16 cellular contexts compared by ENCODE assay signal in genomic region chr2:66446924-66447323, GRCh38. TPM values are rescaled to one million over a fixed set of nuclear protein-coding genes. Genes with fewer than 3 reads are reported as not detected.
DNase-seq lines count a peak whose midpoint lies in the region; ATAC-seq and TF ChIP-seq lines count a peak whose summit lies in the region.
"Had no signal": no experiment of that assay in that cellular context is flagged by ENCODE, and none has a peak within 500 bp of the region (broad histone marks: within the 10 kb centered on the region; RNA-seq: fewer than 3 reads in every experiment).

No MANE protein-coding gene starts in this region.

- no peaks in the 10 kb centered on the region for H3K27me3 ChIP-seq in right atrium auricular region
- H3K27me3 ChIP-seq in right cardiac atrium (ENCODE audit: control insufficient read depth, insufficient read depth), result no peaks in the 10 kb centered on the region
- peaks cover 0 to 12% (median 0%) of the 10 kb centered on the region in 4 donors for H3K27me3 ChIP-seq in esophagus squamous epithelium
- H3K27me3 ChIP-seq in neuronal stem cell (ENCODE audit: control insufficient read depth in 3 of 3, insufficient read depth in 3 of 3, low read depth in 1 of 3, low read length in 3 of 3), result peaks cover 0 to 37% (median 3%) of the 10 kb centered on the region in 3 experiments
- H3K27me3 ChIP-seq: SJSA1 had no signal

- H2AK5ac ChIP-seq in neuronal stem cell (ENCODE audit: low read depth, low read length), result no peak overlapping the region

- H3K27ac ChIP-seq in right atrium auricular region (peak overlapping the region; percentile 76 to 87), right cardiac atrium (ENCODE audit: low read length) (no peak overlapping the region), esophagus squamous epithelium (peak overlapping the region; percentile 91 to 96 (median 94)), neuronal stem cell (replicated peaks; ENCODE audit: low read length) (no peak overlapping the region)
- H3K27ac ChIP-seq: HL-60, SJSA1 had no signal

- in situ Hi-C loops in GM13976 (cut with MboI; ENCODE audit: low sequenced_read_pairs, unreplicated experiment), result loop anchor here (10.0 to 25.0 kb wide), 2 partner anchors 138 to 810 kb away; no protein-coding TSS in a partner anchor

- H2BK5ac ChIP-seq in neuronal stem cell (ENCODE audit: low read length), result no peak overlapping the region

- H3K79me1 ChIP-seq in neuronal stem cell (ENCODE audit: low read depth, low read length), result peaks cover 2% of the 10 kb centered on the region

- TF ChIP-seq CTCF in right atrium auricular region (IDR thresholded peaks at IDR 0.05) (no peak), esophagus squamous epithelium (IDR thresholded peaks at IDR 0.05) (no peak), GM13976 (IDR thresholded peaks at IDR 0.05; ENCODE audit: borderline replicate concordance, control extremely low read depth, extremely low read depth, insufficient read depth, missing control alignments) (no peak)

- H3K14ac ChIP-seq in neuronal stem cell (ENCODE audit: low read length), result no peak overlapping the region

- peak overlapping the region; percentile 73 for H3K4me2 ChIP-seq in neuronal stem cell (ENCODE audit: insufficient read depth, low read length, poor library complexity, severe bottlenecking)

- no peak overlapping the region for H3K23ac ChIP-seq in neuronal stem cell (ENCODE audit: low read depth, low read length, poor library complexity)

- H3K9ac ChIP-seq in neuronal stem cell (ENCODE audit: low read depth, low read length, poor library complexity), result no peak overlapping the region

- ATAC-seq in right cardiac atrium (no peak), HG03196 (IDR thresholded peaks at IDR 0.05; ENCODE audit: unreplicated experiment) (no peak)

- peaks cover 0 to 15% of the 10 kb centered on the region in 2 donors for H3K4me1 ChIP-seq in right atrium auricular region
- H3K4me1 ChIP-seq in right cardiac atrium (ENCODE audit: control insufficient read depth, insufficient read depth, low read length), result no peaks in the 10 kb centered on the region
- peaks cover 0 to 93% (median 29%) of the 10 kb centered on the region in 3 donors for H3K4me1 ChIP-seq in esophagus squamous epithelium
- peaks cover 1 to 26% of the 10 kb centered on the region in 2 donors for H3K4me1 ChIP-seq in neuronal stem cell (ENCODE audit: control insufficient read depth in 2 of 2, insufficient read depth in 1 of 2, low read depth in 1 of 2, low read length in 2 of 2)
- H3K4me1 ChIP-seq: SJSA1 had no signal

- H2BK120ac ChIP-seq in neuronal stem cell (ENCODE audit: low read depth, low read length), result no peak overlapping the region

- H3K4ac ChIP-seq in neuronal stem cell (ENCODE audit: low read length), result no peak overlapping the region

- no peaks in the 10 kb centered on the region for H3K36me3 ChIP-seq in right atrium auricular region
- H3K36me3 ChIP-seq in esophagus squamous epithelium, result peaks cover 0 to 5% (median 0%) of the 10 kb centered on the region in 3 donors
- H3K36me3 ChIP-seq in neuronal stem cell (replicated peaks in 1 of 2; ENCODE audit: control insufficient read depth in 2 of 2, insufficient read depth in 2 of 2, low read length in 2 of 2), result peaks cover 0 to 89% of the 10 kb centered on the region in 2 donors
- H3K36me3 ChIP-seq: SJSA1 had no signal

- no peak overlapping the region for H2AFZ ChIP-seq in neuronal stem cell (ENCODE audit: low read length)

- WGBS in right cardiac atrium, result 84% methylated on average over 8 of the region's 8 CpGs
- WGBS in esophagus squamous epithelium, 2 donors, result 43 to 58% methylated on average over 8 of the region's 8 CpGs
- WGBS in neuronal stem cell (ENCODE audit: extremely low coverage in 2 of 2, insufficient read length in 2 of 2, insufficient replicate concordance in 1 of 2), 2 donors, result no CpG with 5 or more reads among the region's 8 CpGs

- peak overlapping the region; percentile 35 to 44 for H3K4me3 ChIP-seq in right atrium auricular region
- no peak overlapping the region for H3K4me3 ChIP-seq in right cardiac atrium (ENCODE audit: low read length)
- peak overlapping the region; percentile 30 to 78 (median 72) for H3K4me3 ChIP-seq in esophagus squamous epithelium
- H3K4me3 ChIP-seq in neuronal stem cell (ENCODE audit: low read length in 2 of 2), result no peak overlapping the region
- H3K4me3 ChIP-seq: mucosa of descending colon, SJSA1 had no signal

- no peak overlapping the region for H2BK15ac ChIP-seq in neuronal stem cell (ENCODE audit: low read length)

- intact Hi-C loops in right cardiac atrium (cut with DNase I), result no loop called here
- intact Hi-C loops in esophagus squamous epithelium (cut with DNase I), result no loop called here
- intact Hi-C loops in posterior vena cava (cut with DNase I), result loop anchor here (2.0 to 5.0 kb wide), 2 partner anchors 245 to 246 kb away; no protein-coding TSS in a partner anchor

- H4K91ac ChIP-seq in neuronal stem cell (ENCODE audit: low read depth, low read length, poor library complexity), result no peak overlapping the region

- H4K8ac ChIP-seq in neuronal stem cell (ENCODE audit: low read depth, low read length), result no peak overlapping the region

- DNase-seq in right atrium auricular region (ENCODE audit: low spot score) (no peak), right cardiac atrium (no peak), esophagus squamous epithelium (lab: John Stamatoyannopoulos, UW) (no peak), neuronal stem cell (ENCODE audit: low spot score) (no peak), NCI-H146 (lab: John Stamatoyannopoulos, UW) (no peak), posterior vena cava (ENCODE audit: low spot score) (no peak), GM13976 (ENCODE audit: low spot score) (no peak)
- DNase-seq: activated CD4-positive, CD25-positive, alpha-beta regulatory T cell; cortex of kidney; NCI-H510A treated with DMSO at 0.1 percent for 48 hours; stimulated activated CD4-positive, alpha-beta T cell treated with anti-CD3 and anti-CD28 coated beads, Interleukin-12 subunit alpha, Interleukin-12 subunit beta, amount 100 ng/mL, for 4 hours had no signal

- H3K9me3 ChIP-seq in right atrium auricular region (no peaks in the 10 kb centered on the region), right cardiac atrium (ENCODE audit: control insufficient read depth, low read length) (no peaks in the 10 kb centered on the region), esophagus squamous epithelium (no peaks in the 10 kb centered on the region), neuronal stem cell (replicated peaks in 1 of 2; ENCODE audit: control insufficient read depth in 2 of 2, insufficient read depth in 1 of 2, low read depth in 1 of 2, low read length in 2 of 2) (no peaks in the 10 kb centered on the region)
- H3K9me3 ChIP-seq: mucosa of descending colon, SJSA1 had no signal

- no peak overlapping the region for H2BK12ac ChIP-seq in neuronal stem cell (ENCODE audit: low read length)

- no peak overlapping the region for H3K18ac ChIP-seq in neuronal stem cell (ENCODE audit: low read length)

- no peak for TF ChIP-seq POLR2A in esophagus squamous epithelium (IDR thresholded peaks at IDR 0.05)

RNA-seq across cellular contexts. Expression of gene MEIS1, which starts 12.0 kb away (rescaled TPM):
- total RNA-seq in right atrium auricular region (10 to 100 TPM; 13.6 to 16.7 TPM), right cardiac atrium (10 to 100 TPM; 20.4 to 41.2 (median 33.6) TPM), esophagus squamous epithelium (10 to 100 TPM; 17.8 to 56.1 (median 28.5) TPM), posterior vena cava (10 to 100 TPM; 63.4 to 96.9 TPM)
- 16.9 TPM for polyA plus RNA-seq in right cardiac atrium
- 7.8 TPM for polyA plus RNA-seq in neuronal stem cell (2013, experiment 1 of 2)
- 8.8 TPM for polyA plus RNA-seq in neuronal stem cell (2013, experiment 2 of 2)
- total RNA-seq: activated T-helper 2 cell treated with anti-CD3 and anti-CD28 coated beads, Interferon-gamma antibody, Interleukin-2, Interleukin-4, amounts not matched to agents 10 μg/mL and 5 μg/mL and 100 μg/mL, durations not matched to agents 14 hours and 24 hours and 36 hours had no signal

Comparison
In these comparisons a context has a peak if more than half of its experiments do, and no peak if none do; other contexts are left out.
1. H3K27ac ChIP-seq: peak in right atrium auricular region (2 of 2) and esophagus squamous epithelium (4 of 4); none in right cardiac atrium (single experiment) and neuronal stem cell (single experiment).
2. H3K4me3 ChIP-seq: peak in right atrium auricular region (2 of 2) and esophagus squamous epithelium (4 of 4); none in right cardiac atrium (single experiment) and neuronal stem cell (0 of 2).
3. intact Hi-C loops: an anchor here in posterior vena cava (2.0 to 5.0 kb wide); none called in right cardiac atrium and esophagus squamous epithelium.